8 cellular contexts compared by ENCODE assay signal in genomic region chr16:57479422-57480126, GRCh38. TPM values are rescaled to one million over a fixed set of nuclear protein-coding genes. Genes with fewer than 3 reads are reported as not detected.
DNase-seq lines count a peak whose midpoint lies in the region; ATAC-seq and TF ChIP-seq lines count a peak whose summit lies in the region.

No MANE protein-coding gene starts in this region.

- peak; percentile 9 for DNase-seq in NCI-H526 treated with DMSO at 0.1 percent for 48 hours (lab: John Stamatoyannopoulos, UW)
- peak; percentile 78 for DNase-seq in fibroblast of pulmonary artery (ENCODE audit: low read depth)
- DNase-seq in activated T-helper 2 cell treated with anti-CD3 and anti-CD28 coated beads, Interferon-gamma antibody, Interleukin-2, Interleukin-4, amounts not matched to agents 10 μg/mL and 5 μg/mL and 100 μg/mL, durations not matched to agents 14 hours and 24 hours and 36 hours (ENCODE audit: low spot score): no peak

- intact Hi-C loops in activated T-helper 2 cell treated with anti-CD3 and anti-CD28 coated beads, Interferon-gamma antibody, Interleukin-2, Interleukin-4, amounts not matched to agents 10 μg/mL and 5 μg/mL and 100 μg/mL, durations not matched to agents 14 hours and 24 hours and 36 hours (cut with micrococcal nuclease): no loop called here

- no peaks in the 10 kb centered on the region for H3K79me2 ChIP-seq in DOHH2 (ENCODE audit: control insufficient read depth, low read length)
- peaks cover 41% of the 10 kb centered on the region for H3K79me2 ChIP-seq in neural cell (replicated peaks; ENCODE audit: insufficient read depth, low read length)

- no peak for TF ChIP-seq CTCF in DOHH2 (IDR thresholded peaks at IDR 0.05; ENCODE audit: low read depth, low read length, poor library complexity, severe bottlenecking)
- no peak for TF ChIP-seq CTCF in fibroblast of pulmonary artery (IDR thresholded peaks at IDR 0.05; ENCODE audit: low read length, missing control alignments)
- TF ChIP-seq CTCF in neural cell (IDR thresholded peaks at IDR 0.05; ENCODE audit: poor library complexity, severe bottlenecking): no peak

- H3K27ac Mint-ChIP-seq in activated T-helper 17 cell treated with anti-CD3 and anti-CD28 coated beads, Interleukin-2, amount 50 U/mL, for 72 hours: no peak overlapping the region
- no peak overlapping the region for H3K27ac Mint-ChIP-seq in activated T-helper 2 cell treated with anti-CD3 and anti-CD28 coated beads, Interferon-gamma antibody, Interleukin-2, Interleukin-4, amounts not matched to agents 10 μg/mL and 5 μg/mL and 100 μg/mL, durations not matched to agents 14 hours and 24 hours and 36 hours

- no peaks in the 10 kb centered on the region for H3K27me3 Mint-ChIP-seq in activated T-helper 17 cell treated with anti-CD3 and anti-CD28 coated beads, Interleukin-2, amount 50 U/mL, for 72 hours
- peaks cover 3% of the 10 kb centered on the region for H3K27me3 Mint-ChIP-seq in activated T-helper 2 cell treated with anti-CD3 and anti-CD28 coated beads, Interferon-gamma antibody, Interleukin-2, Interleukin-4, amounts not matched to agents 10 μg/mL and 5 μg/mL and 100 μg/mL, durations not matched to agents 14 hours and 24 hours and 36 hours (ENCODE audit: low read depth)

- no peaks in the 10 kb centered on the region for H3K9me3 ChIP-seq in DOHH2 (ENCODE audit: control insufficient read depth, insufficient read depth, low read length)
- no peaks in the 10 kb centered on the region for H3K9me3 ChIP-seq in neural cell (ENCODE audit: low read length)

- peak overlapping the region; percentile 81 for H3K9ac ChIP-seq in neural cell (ENCODE audit: low read length)

- H3K4me3 Mint-ChIP-seq in activated T-helper 17 cell treated with anti-CD3 and anti-CD28 coated beads, Interleukin-2, amount 50 U/mL, for 72 hours: no peak overlapping the region
- H3K4me3 Mint-ChIP-seq in activated T-helper 2 cell treated with anti-CD3 and anti-CD28 coated beads, Interferon-gamma antibody, Interleukin-2, Interleukin-4, amounts not matched to agents 10 μg/mL and 5 μg/mL and 100 μg/mL, durations not matched to agents 14 hours and 24 hours and 36 hours (ENCODE audit: low read depth): no peak overlapping the region

- peak; percentile 39 for TF ChIP-seq EP300 in neural cell (conservative IDR thresholded peaks at IDR 0.05; ENCODE audit: poor library complexity, severe bottlenecking)

- H4K20me1 ChIP-seq in DOHH2 (ENCODE audit: control insufficient read depth, insufficient read depth, low read depth, low read length) (no peaks in the 10 kb centered on the region), neural cell (ENCODE audit: insufficient read depth) (peaks cover 4% of the 10 kb centered on the region)

- peak overlapping the region; percentile 53 for H2AFZ ChIP-seq in neural cell (ENCODE audit: low read depth, low read length)

- no peaks in the 10 kb centered on the region for H3F3A ChIP-seq in DOHH2 (ENCODE audit: control insufficient read depth, insufficient read depth)
- no peaks in the 10 kb centered on the region for H3F3A ChIP-seq in neural cell (ENCODE audit: insufficient read depth, low read length, poor library complexity, severe bottlenecking)

- peaks cover 11% of the 10 kb centered on the region for H3K4me1 Mint-ChIP-seq in activated T-helper 17 cell treated with anti-CD3 and anti-CD28 coated beads, Interleukin-2, amount 50 U/mL, for 72 hours
- peaks cover 12% of the 10 kb centered on the region for H3K4me1 Mint-ChIP-seq in activated T-helper 2 cell treated with anti-CD3 and anti-CD28 coated beads, Interferon-gamma antibody, Interleukin-2, Interleukin-4, amounts not matched to agents 10 μg/mL and 5 μg/mL and 100 μg/mL, durations not matched to agents 14 hours and 24 hours and 36 hours (ENCODE audit: low read depth)

- ATAC-seq in GM21737 (IDR thresholded peaks at IDR 0.05; ENCODE audit: unreplicated experiment) (no peak), GM21786 (IDR thresholded peaks at IDR 0.05; ENCODE audit: unreplicated experiment) (no peak)
- no peak for ATAC-seq in activated T-helper 17 cell treated with anti-CD3 and anti-CD28 coated beads, Interleukin-2, amount 50 U/mL, for 72 hours (replicated peaks)

- H3K9me3 Mint-ChIP-seq in activated T-helper 17 cell treated with anti-CD3 and anti-CD28 coated beads, Interleukin-2, amount 50 U/mL, for 72 hours: no peaks in the 10 kb centered on the region
- H3K9me3 Mint-ChIP-seq in activated T-helper 2 cell treated with anti-CD3 and anti-CD28 coated beads, Interferon-gamma antibody, Interleukin-2, Interleukin-4, amounts not matched to agents 10 μg/mL and 5 μg/mL and 100 μg/mL, durations not matched to agents 14 hours and 24 hours and 36 hours: no peaks in the 10 kb centered on the region

- H3K4me2 ChIP-seq in DOHH2 (ENCODE audit: low read length) (peak overlapping the region; percentile 19), neural cell (ENCODE audit: low read length) (peak overlapping the region; percentile 92)

- no peak overlapping the region for H3K4me3 ChIP-seq in DOHH2 (ENCODE audit: low read length)
- H3K4me3 ChIP-seq in fibroblast of pulmonary artery (replicated peaks; ENCODE audit: low read depth, low read length): peak overlapping the region; percentile 63
- peak overlapping the region; percentile 89 for H3K4me3 ChIP-seq in neural cell (ENCODE audit: low read length)

- peaks cover 34% of the 10 kb centered on the region for H3K4me1 ChIP-seq in DOHH2 (ENCODE audit: control insufficient read depth, low read length)

- no peak for TF ChIP-seq RAD21 in neural cell (conservative IDR thresholded peaks at IDR 0.05)

- peaks cover 8% of the 10 kb centered on the region for H3K27me3 ChIP-seq in DOHH2 (ENCODE audit: control insufficient read depth, low read length)
- H3K27me3 ChIP-seq in neural cell (ENCODE audit: insufficient read depth, low read depth, low read length): no peaks in the 10 kb centered on the region

- H3K9me2 ChIP-seq in DOHH2 (replicated peaks; ENCODE audit: control insufficient read depth, low read length) (no peaks in the 10 kb centered on the region), neural cell (ENCODE audit: insufficient read depth, low read length) (no peaks in the 10 kb centered on the region)

- H3K36me3 ChIP-seq in DOHH2 (ENCODE audit: control insufficient read depth, low read length): no peaks in the 10 kb centered on the region
- no peaks in the 10 kb centered on the region for H3K36me3 ChIP-seq in neural cell (ENCODE audit: insufficient read depth, low read length)

- H3K27ac ChIP-seq in DOHH2 (ENCODE audit: low read depth, low read length) (no peak overlapping the region), neural cell (ENCODE audit: low read length) (peak overlapping the region; percentile 76)

- no peaks in the 10 kb centered on the region for H3K36me3 Mint-ChIP-seq in activated T-helper 17 cell treated with anti-CD3 and anti-CD28 coated beads, Interleukin-2, amount 50 U/mL, for 72 hours (ENCODE audit: low read depth)
- no peaks in the 10 kb centered on the region for H3K36me3 Mint-ChIP-seq in activated T-helper 2 cell treated with anti-CD3 and anti-CD28 coated beads, Interferon-gamma antibody, Interleukin-2, Interleukin-4, amounts not matched to agents 10 μg/mL and 5 μg/mL and 100 μg/mL, durations not matched to agents 14 hours and 24 hours and 36 hours (ENCODE audit: low read depth)

TF ChIP-seq in neural cell, 6 proteins besides CTCF, POLR2A, EP300 and RAD21 (continues in another document):
- no peak for TF ChIP-seq EZH2 (IDR thresholded peaks at IDR 0.05; ENCODE audit: borderline replicate concordance, insufficient read depth, low read length, poor library complexity, severe bottlenecking)
- no peak for TF ChIP-seq TAF1 (IDR thresholded peaks at IDR 0.05; ENCODE audit: low read depth)
- TF ChIP-seq POLR2AphosphoS5 (IDR thresholded peaks at IDR 0.05): peak; percentile 85

RNA-seq across cellular contexts. Expression of gene DOK4, which starts 6.7 kb away (rescaled TPM):
- polyA plus RNA-seq in neural cell: 214 and 250 TPM in 2 replicates
- 101 and 102 TPM in 2 replicates for polyA minus RNA-seq in neural cell
- total RNA-seq in activated T-helper 17 cell treated with anti-CD3 and anti-CD28 coated beads, Interleukin-2, amount 50 U/mL, for 72 hours: 10 to 100 TPM in 1 of 2 donors, 1 to 10 TPM in 1; 6.4 to 16.8 TPM
- 5.7 and 6.6 TPM in 2 replicates for total RNA-seq in activated T-helper 2 cell treated with anti-CD3 and anti-CD28 coated beads, Interferon-gamma antibody, Interleukin-2, Interleukin-4, amounts not matched to agents 10 μg/mL and 5 μg/mL and 100 μg/mL, durations not matched to agents 14 hours and 24 hours and 36 hours

RNA-seq across cellular contexts. Expression of gene POLR2C, which starts 17.1 kb away (rescaled TPM):
- polyA plus RNA-seq in neural cell: 109 and 132 TPM in 2 replicates
- 64.0 and 65.8 TPM in 2 replicates for polyA minus RNA-seq in neural cell
- 10 to 100 TPM; 71.3 to 86.2 TPM for total RNA-seq in activated T-helper 17 cell treated with anti-CD3 and anti-CD28 coated beads, Interleukin-2, amount 50 U/mL, for 72 hours
- 73.6 and 75.6 TPM in 2 replicates for total RNA-seq in activated T-helper 2 cell treated with anti-CD3 and anti-CD28 coated beads, Interferon-gamma antibody, Interleukin-2, Interleukin-4, amounts not matched to agents 10 μg/mL and 5 μg/mL and 100 μg/mL, durations not matched to agents 14 hours and 24 hours and 36 hours

RNA-seq across cellular contexts. Expression of gene COQ9, which starts 32.3 kb away (rescaled TPM):
- 78.7 and 95.0 TPM in 2 replicates for polyA plus RNA-seq in neural cell
- polyA minus RNA-seq in neural cell: 40.5 and 47.7 TPM in 2 replicates
- total RNA-seq in activated T-helper 17 cell treated with anti-CD3 and anti-CD28 coated beads, Interleukin-2, amount 50 U/mL, for 72 hours: 10 to 100 TPM; 28.2 to 36.4 TPM
- 47.4 and 48.3 TPM in 2 replicates for total RNA-seq in activated T-helper 2 cell treated with anti-CD3 and anti-CD28 coated beads, Interferon-gamma antibody, Interleukin-2, Interleukin-4, amounts not matched to agents 10 μg/mL and 5 μg/mL and 100 μg/mL, durations not matched to agents 14 hours and 24 hours and 36 hours

RNA-seq across cellular contexts. Expression of gene CIAPIN1, which starts 32.4 kb away (rescaled TPM):
- polyA plus RNA-seq in neural cell: 117 and 131 TPM in 2 replicates
- polyA minus RNA-seq in neural cell: 74.2 and 82.3 TPM in 2 replicates
- 10 to 100 TPM; 30.8 to 52.8 TPM for total RNA-seq in activated T-helper 17 cell treated with anti-CD3 and anti-CD28 coated beads, Interleukin-2, amount 50 U/mL, for 72 hours
- total RNA-seq in activated T-helper 2 cell treated with anti-CD3 and anti-CD28 coated beads, Interferon-gamma antibody, Interleukin-2, Interleukin-4, amounts not matched to agents 10 μg/mL and 5 μg/mL and 100 μg/mL, durations not matched to agents 14 hours and 24 hours and 36 hours: 66.8 and 73.1 TPM in 2 replicates

RNA-seq across cellular contexts. Expression of gene CCDC102A, which starts 56.8 kb away (rescaled TPM):
- 0.20 TPM in 1 of 2 replicates, not detected in the other for polyA plus RNA-seq in neural cell
- 0.35 TPM in 1 of 2 replicates, not detected in the other for polyA minus RNA-seq in neural cell
- total RNA-seq in activated T-helper 17 cell treated with anti-CD3 and anti-CD28 coated beads, Interleukin-2, amount 50 U/mL, for 72 hours: 10 to 100 TPM; 16.7 to 21.2 TPM
- total RNA-seq in activated T-helper 2 cell treated with anti-CD3 and anti-CD28 coated beads, Interferon-gamma antibody, Interleukin-2, Interleukin-4, amounts not matched to agents 10 μg/mL and 5 μg/mL and 100 μg/mL, durations not matched to agents 14 hours and 24 hours and 36 hours: 6.3 and 6.8 TPM in 2 replicates
